1 cellular context compared by ENCODE assay signal in the genomic region with DNA sequence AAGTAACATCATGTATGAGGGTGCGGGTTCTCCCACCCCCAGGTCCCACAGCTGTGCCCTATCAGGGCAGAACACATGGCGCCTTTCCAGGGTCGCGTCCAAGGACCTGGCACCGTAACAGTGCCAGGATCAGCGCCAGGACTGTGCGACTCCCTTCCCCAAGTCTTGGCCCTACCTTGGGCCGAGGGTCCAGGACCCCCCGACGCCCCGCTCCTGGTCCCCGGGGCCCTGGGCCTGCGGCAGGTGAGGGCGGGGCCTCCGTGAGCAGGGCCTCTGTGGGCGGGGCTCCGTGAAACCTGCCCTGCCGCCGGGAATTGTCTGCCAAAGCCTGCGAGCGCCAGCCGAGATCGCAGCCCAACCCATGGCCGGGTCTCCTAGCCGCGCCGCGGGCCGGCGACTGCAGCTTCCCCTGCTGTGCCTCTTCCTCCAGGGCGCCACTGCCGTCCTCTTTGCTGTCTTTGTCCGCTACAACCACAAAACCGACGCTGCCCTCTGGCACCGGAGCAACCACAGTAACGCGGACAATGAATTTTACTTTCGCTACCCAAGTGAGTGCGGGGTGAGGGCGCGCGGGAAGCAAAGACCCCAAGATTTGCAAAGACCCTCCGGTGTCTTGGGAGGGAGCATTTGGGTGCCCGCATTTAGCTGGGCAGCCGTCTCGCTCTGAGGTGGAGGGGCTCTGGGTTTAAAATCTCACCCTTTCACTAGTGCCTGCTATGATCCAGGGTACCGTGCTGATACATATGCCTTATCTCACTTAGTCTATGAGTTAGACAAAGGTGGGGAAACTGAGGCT.
A peak's percentile ranks its signal among the peaks of the same experiment; 100 is the strongest.
TF ChIP-seq lines count a peak whose summit lies in the region.

A gene with protein sequence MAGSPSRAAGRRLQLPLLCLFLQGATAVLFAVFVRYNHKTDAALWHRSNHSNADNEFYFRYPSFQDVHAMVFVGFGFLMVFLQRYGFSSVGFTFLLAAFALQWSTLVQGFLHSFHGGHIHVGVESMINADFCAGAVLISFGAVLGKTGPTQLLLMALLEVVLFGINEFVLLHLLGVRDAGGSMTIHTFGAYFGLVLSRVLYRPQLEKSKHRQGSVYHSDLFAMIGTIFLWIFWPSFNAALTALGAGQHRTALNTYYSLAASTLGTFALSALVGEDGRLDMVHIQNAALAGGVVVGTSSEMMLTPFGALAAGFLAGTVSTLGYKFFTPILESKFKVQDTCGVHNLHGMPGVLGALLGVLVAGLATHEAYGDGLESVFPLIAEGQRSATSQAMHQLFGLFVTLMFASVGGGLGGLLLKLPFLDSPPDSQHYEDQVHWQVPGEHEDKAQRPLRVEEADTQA (plus strand): TSS at position 323 of the 796 bp plus-strand sequence. CDS start 39 bp downstream, at position 362.

TF ChIP-seq in HepG2, 621 proteins besides CTCF, POLR2A, EP300 and RAD21 (continued from another document):
- TF ChIP-seq, protein P1, sequence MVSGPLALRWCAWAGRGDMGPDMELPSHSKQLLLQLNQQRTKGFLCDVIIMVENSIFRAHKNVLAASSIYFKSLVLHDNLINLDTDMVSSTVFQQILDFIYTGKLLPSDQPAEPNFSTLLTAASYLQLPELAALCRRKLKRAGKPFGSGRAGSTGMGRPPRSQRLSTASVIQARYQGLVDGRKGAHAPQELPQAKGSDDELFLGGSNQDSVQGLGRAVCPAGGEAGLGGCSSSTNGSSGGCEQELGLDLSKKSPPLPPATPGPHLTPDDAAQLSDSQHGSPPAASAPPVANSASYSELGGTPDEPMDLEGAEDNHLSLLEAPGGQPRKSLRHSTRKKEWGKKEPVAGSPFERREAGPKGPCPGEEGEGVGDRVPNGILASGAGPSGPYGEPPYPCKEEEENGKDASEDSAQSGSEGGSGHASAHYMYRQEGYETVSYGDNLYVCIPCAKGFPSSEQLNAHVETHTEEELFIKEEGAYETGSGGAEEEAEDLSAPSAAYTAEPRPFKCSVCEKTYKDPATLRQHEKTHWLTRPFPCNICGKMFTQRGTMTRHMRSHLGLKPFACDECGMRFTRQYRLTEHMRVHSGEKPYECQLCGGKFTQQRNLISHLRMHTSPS (CRISPR knock-in tag; IDR thresholded peaks at IDR 0.05; ENCODE audit: low read depth) = 0 out of 2 replicates have a peak, but pooled peaks have one; percentile 49
- TF ChIP-seq ARNTL (CRISPR knock-in tag; IDR thresholded peaks at IDR 0.05) = peak; percentile 55; the same call in 1 of the 2 replicates
- TF ChIP-seq, protein P2, sequence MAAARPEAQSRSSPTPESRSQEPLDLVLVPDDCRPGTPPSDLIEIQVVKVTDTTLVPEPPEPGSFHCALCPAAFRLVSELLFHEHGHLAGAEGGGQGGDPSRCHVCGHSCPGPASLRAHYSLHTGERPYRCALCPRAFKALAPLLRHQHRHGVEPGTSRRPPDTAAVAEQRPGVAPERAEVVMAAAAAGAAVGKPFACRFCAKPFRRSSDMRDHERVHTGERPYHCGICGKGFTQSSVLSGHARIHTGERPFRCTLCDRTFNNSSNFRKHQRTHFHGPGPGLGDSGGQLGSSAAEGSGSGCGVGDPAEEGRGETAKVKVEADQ (CRISPR knock-in tag; IDR thresholded peaks at IDR 0.05; ENCODE audit: borderline replicate concordance) = peak; percentile 79; the same call in 1 of the 2 replicates
- peak; percentile 67; the same call in 1 of the 2 replicates for TF ChIP-seq ZNF607 (CRISPR knock-in tag; IDR thresholded peaks at IDR 0.05; ENCODE audit: borderline replicate concordance)
- peak; percentile 58; the same call in 1 of the 2 replicates for TF ChIP-seq ZSCAN12 (CRISPR knock-in tag; IDR thresholded peaks at IDR 0.05)
- 0 out of 2 replicates have a peak, but pooled peaks have one; percentile 36 for TF ChIP-seq ELF1 (CRISPR knock-in tag; IDR thresholded peaks at IDR 0.05)
- peak; percentile 82 for TF ChIP-seq RFXAP (CRISPR knock-in tag; IDR thresholded peaks at IDR 0.05; ENCODE audit: borderline replicate concordance)
- TF ChIP-seq, protein P3, sequence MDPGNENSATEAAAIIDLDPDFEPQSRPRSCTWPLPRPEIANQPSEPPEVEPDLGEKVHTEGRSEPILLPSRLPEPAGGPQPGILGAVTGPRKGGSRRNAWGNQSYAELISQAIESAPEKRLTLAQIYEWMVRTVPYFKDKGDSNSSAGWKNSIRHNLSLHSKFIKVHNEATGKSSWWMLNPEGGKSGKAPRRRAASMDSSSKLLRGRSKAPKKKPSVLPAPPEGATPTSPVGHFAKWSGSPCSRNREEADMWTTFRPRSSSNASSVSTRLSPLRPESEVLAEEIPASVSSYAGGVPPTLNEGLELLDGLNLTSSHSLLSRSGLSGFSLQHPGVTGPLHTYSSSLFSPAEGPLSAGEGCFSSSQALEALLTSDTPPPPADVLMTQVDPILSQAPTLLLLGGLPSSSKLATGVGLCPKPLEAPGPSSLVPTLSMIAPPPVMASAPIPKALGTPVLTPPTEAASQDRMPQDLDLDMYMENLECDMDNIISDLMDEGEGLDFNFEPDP (CRISPR knock-in tag; conservative IDR thresholded peaks at IDR 0.05) = 0 out of 2 replicates have a peak, but pooled peaks have one; percentile 72
- no peak for TF ChIP-seq MIER2 (CRISPR knock-in tag; IDR thresholded peaks at IDR 0.05)
- TF ChIP-seq ZMAT3 (CRISPR knock-in tag; conservative IDR thresholded peaks at IDR 0.05) = peak; percentile 66; the same call in 1 of the 2 replicates
- 0 out of 2 replicates have a peak, but pooled peaks have one; percentile 21 for TF ChIP-seq KDM3A (CRISPR knock-in tag; IDR thresholded peaks at IDR 0.05; ENCODE audit: low read depth)
- TF ChIP-seq KMT2A (CRISPR knock-in tag; IDR thresholded peaks at IDR 0.05) = peak; percentile 52; the same call in 1 of the 2 replicates
- TF ChIP-seq NFKB2 (CRISPR knock-in tag; IDR thresholded peaks at IDR 0.05; ENCODE audit: borderline replicate concordance) = peak; percentile 73; the same call in 1 of the 2 replicates
- no peak for TF ChIP-seq ZBTB3 (CRISPR knock-in tag; IDR thresholded peaks at IDR 0.05; ENCODE audit: borderline replicate concordance, low read depth)
- TF ChIP-seq, protein P4, sequence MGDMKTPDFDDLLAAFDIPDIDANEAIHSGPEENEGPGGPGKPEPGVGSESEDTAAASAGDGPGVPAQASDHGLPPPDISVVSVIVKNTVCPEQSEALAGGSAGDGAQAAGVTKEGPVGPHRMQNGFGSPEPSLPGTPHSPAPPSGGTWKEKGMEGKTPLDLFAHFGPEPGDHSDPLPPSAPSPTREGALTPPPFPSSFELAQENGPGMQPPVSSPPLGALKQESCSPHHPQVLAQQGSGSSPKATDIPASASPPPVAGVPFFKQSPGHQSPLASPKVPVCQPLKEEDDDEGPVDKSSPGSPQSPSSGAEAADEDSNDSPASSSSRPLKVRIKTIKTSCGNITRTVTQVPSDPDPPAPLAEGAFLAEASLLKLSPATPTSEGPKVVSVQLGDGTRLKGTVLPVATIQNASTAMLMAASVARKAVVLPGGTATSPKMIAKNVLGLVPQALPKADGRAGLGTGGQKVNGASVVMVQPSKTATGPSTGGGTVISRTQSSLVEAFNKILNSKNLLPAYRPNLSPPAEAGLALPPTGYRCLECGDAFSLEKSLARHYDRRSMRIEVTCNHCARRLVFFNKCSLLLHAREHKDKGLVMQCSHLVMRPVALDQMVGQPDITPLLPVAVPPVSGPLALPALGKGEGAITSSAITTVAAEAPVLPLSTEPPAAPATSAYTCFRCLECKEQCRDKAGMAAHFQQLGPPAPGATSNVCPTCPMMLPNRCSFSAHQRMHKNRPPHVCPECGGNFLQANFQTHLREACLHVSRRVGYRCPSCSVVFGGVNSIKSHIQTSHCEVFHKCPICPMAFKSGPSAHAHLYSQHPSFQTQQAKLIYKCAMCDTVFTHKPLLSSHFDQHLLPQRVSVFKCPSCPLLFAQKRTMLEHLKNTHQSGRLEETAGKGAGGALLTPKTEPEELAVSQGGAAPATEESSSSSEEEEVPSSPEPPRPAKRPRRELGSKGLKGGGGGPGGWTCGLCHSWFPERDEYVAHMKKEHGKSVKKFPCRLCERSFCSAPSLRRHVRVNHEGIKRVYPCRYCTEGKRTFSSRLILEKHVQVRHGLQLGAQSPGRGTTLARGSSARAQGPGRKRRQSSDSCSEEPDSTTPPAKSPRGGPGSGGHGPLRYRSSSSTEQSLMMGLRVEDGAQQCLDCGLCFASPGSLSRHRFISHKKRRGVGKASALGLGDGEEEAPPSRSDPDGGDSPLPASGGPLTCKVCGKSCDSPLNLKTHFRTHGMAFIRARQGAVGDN (CRISPR knock-in tag; IDR thresholded peaks at IDR 0.05) = peak; percentile 83
